Comparison of ENCODE assay signal across 8 cellular contexts in the genomic region with DNA sequence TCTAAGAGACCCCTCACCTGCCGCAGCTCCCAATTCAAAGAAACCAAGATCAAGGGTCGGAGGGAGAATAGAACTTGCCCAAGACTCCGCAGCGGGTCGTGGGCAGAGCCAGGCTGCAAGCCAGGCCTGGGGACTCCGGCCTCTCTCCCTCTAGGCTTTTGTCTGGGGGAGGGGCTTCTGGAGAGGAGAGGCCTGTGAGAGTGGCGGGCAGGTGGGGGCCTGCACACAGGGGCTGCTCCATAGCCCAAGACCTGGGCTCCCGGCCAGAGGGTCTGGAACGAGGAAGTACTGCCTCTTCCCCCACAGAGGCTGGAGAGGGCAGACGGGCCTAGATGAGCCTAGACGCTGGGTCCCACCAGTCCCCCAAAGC. TPM values are rescaled to one million over a fixed set of nuclear protein-coding genes. Genes with fewer than 3 reads are reported as not detected.
DNase-seq lines count a peak whose midpoint lies in the region; FAIRE-seq and TF ChIP-seq lines count a peak whose summit lies in the region.

No MANE protein-coding gene starts in this region.

- TF ChIP-seq POLR2A in tibial nerve (IDR thresholded peaks at IDR 0.05): no peak

- DNase-seq in activated CD4-positive, alpha-beta T cell treated with anti-CD3 and anti-CD28 coated beads, Interleukin-2, amount 10 ng/mL, durations not matched to agents 24 days and 14 days: no peak
- no peak for DNase-seq in activated CD4-positive, alpha-beta T cell treated with anti-CD3 and anti-CD28 coated beads for 4 hours
- peak; percentile 57 for DNase-seq in medulla oblongata (ENCODE audit: extremely low spot score)
- DNase-seq in tibial nerve (ENCODE audit: low spot score in 2 of 2): no peak
- no peak for DNase-seq in GM19239 (ENCODE audit: insufficient read length, low spot score)
- no peak for DNase-seq in GM03348 (ENCODE audit: low spot score)
- DNase-seq in putamen (ENCODE audit: low spot score): no peak

- WGBS in adipose tissue, 3 donors: 20 to 42% (median 21%) methylated on average over 11 of the region's 11 CpGs
- WGBS in tibial nerve, 2 donors: 27 to 33% methylated on average over 11 of the region's 11 CpGs

- intact Hi-C loops in activated CD4-positive, alpha-beta T cell treated with anti-CD3 and anti-CD28 coated beads, Interleukin-2, amount 10 ng/mL, durations not matched to agents 24 days and 14 days (cut with micrococcal nuclease): loop anchor here (2.0 kb wide), 1 partner anchor 122 kb away; no protein-coding TSS in a partner anchor

- H3K9me3 ChIP-seq in tibial nerve: no peaks in the 10 kb centered on the region

- H3K4me1 Mint-ChIP-seq in activated CD4-positive, alpha-beta T cell treated with anti-CD3 and anti-CD28 coated beads, Interleukin-2, amount 10 ng/mL, durations not matched to agents 24 days and 14 days: peaks cover 47% of the 10 kb centered on the region

- TF ChIP-seq EP300 in tibial nerve (IDR thresholded peaks at IDR 0.05): no peak

- TF ChIP-seq CTCF in tibial nerve (IDR thresholded peaks at IDR 0.05): no peak

- H3K4me1 ChIP-seq in tibial nerve: peaks cover 0 to 82% (median 55%) of the 10 kb centered on the region in 4 donors

- peak overlapping the region; percentile 88 for H3K4me3 Mint-ChIP-seq in activated CD4-positive, alpha-beta T cell treated with anti-CD3 and anti-CD28 coated beads, Interleukin-2, amount 10 ng/mL, durations not matched to agents 24 days and 14 days

- H3K27ac Mint-ChIP-seq in activated CD4-positive, alpha-beta T cell treated with anti-CD3 and anti-CD28 coated beads, Interleukin-2, amount 10 ng/mL, durations not matched to agents 24 days and 14 days: peak overlapping the region; percentile 99

- FAIRE-seq in GM19239 (lab: Jason Lieb, UNC): no peak

- H3K27ac ChIP-seq in adipose tissue (ENCODE audit: low read depth, low read length): peak overlapping the region; percentile 26
- H3K27ac ChIP-seq in tibial nerve: peak overlapping the region; percentile 69 to 88 (median 88)

- H3K9me3 Mint-ChIP-seq in activated CD4-positive, alpha-beta T cell treated with anti-CD3 and anti-CD28 coated beads, Interleukin-2, amount 10 ng/mL, durations not matched to agents 24 days and 14 days: no peaks in the 10 kb centered on the region

- no peaks in the 10 kb centered on the region for H3K27me3 Mint-ChIP-seq in activated CD4-positive, alpha-beta T cell treated with anti-CD3 and anti-CD28 coated beads, Interleukin-2, amount 10 ng/mL, durations not matched to agents 24 days and 14 days

- no peaks in the 10 kb centered on the region for H3K27me3 ChIP-seq in tibial nerve

- peak overlapping the region in 1 of 4 donors; percentile 4 for H3K4me3 ChIP-seq in tibial nerve

- H3K36me3 Mint-ChIP-seq in activated CD4-positive, alpha-beta T cell treated with anti-CD3 and anti-CD28 coated beads, Interleukin-2, amount 10 ng/mL, durations not matched to agents 24 days and 14 days (ENCODE audit: low read depth): peaks cover 7% of the 10 kb centered on the region

- peaks cover 0 to 13% (median 0%) of the 10 kb centered on the region in 3 donors for H3K36me3 ChIP-seq in tibial nerve

RNA-seq across cellular contexts. Expression of a gene that starts 5.1 kb away (rescaled TPM):
- total RNA-seq in activated CD4-positive, alpha-beta T cell treated with anti-CD3 and anti-CD28 coated beads, Interleukin-2, amount 10 ng/mL, durations not matched to agents 24 days and 14 days: 53.3 and 61.2 TPM in 2 replicates
- polyA plus RNA-seq in adipose tissue: 100 to 1,000 TPM in 2 of 3 donors, 10 to 100 TPM in 1; 41.1 to 142 (median 141) TPM
- total RNA-seq in tibial nerve: 100 to 1,000 TPM; 108 to 193 (median 172) TPM

RNA-seq across cellular contexts. Expression of a gene that starts 12.3 kb away (rescaled TPM):
- total RNA-seq in activated CD4-positive, alpha-beta T cell treated with anti-CD3 and anti-CD28 coated beads, Interleukin-2, amount 10 ng/mL, durations not matched to agents 24 days and 14 days: 28.0 and 28.3 TPM in 2 replicates
- polyA plus RNA-seq in adipose tissue: 10 to 100 TPM; 20.4 to 41.4 (median 25.9) TPM
- 10 to 100 TPM; 23.9 to 70.5 (median 37.0) TPM for total RNA-seq in tibial nerve

RNA-seq across cellular contexts. Expression of a gene that starts 26.1 kb away (rescaled TPM):
- 0.89 and 0.90 TPM in 2 replicates for total RNA-seq in activated CD4-positive, alpha-beta T cell treated with anti-CD3 and anti-CD28 coated beads, Interleukin-2, amount 10 ng/mL, durations not matched to agents 24 days and 14 days
- under 1 TPM; 0.22 to 0.74 (median 0.74) TPM for polyA plus RNA-seq in adipose tissue
- under 1 TPM in 1 of 4 donors, not detected in 3; 0.59 TPM for total RNA-seq in tibial nerve

RNA-seq across cellular contexts. Expression of a gene that starts 27.0 kb away (rescaled TPM):
- total RNA-seq in activated CD4-positive, alpha-beta T cell treated with anti-CD3 and anti-CD28 coated beads, Interleukin-2, amount 10 ng/mL, durations not matched to agents 24 days and 14 days: 18.0 and 19.9 TPM in 2 replicates
- 10 to 100 TPM; 20.9 to 85.4 (median 71.1) TPM for polyA plus RNA-seq in adipose tissue
- 10 to 100 TPM; 29.9 to 65.1 (median 38.7) TPM for total RNA-seq in tibial nerve

RNA-seq across cellular contexts. Expression of a gene that starts 33.2 kb away (rescaled TPM):
- 62.7 and 65.1 TPM in 2 replicates for total RNA-seq in activated CD4-positive, alpha-beta T cell treated with anti-CD3 and anti-CD28 coated beads, Interleukin-2, amount 10 ng/mL, durations not matched to agents 24 days and 14 days
- polyA plus RNA-seq in adipose tissue: 10 to 100 TPM; 26.9 to 40.5 (median 30.2) TPM
- total RNA-seq in tibial nerve: 10 to 100 TPM in 3 of 4 donors, 1 to 10 TPM in 1; 9.0 to 21.9 (median 14.7) TPM
